In genomic region chr10:93445097-93445960, GRCh38 we compare ENCODE assay signal across 1 cellular context.
A peak's percentile ranks its signal among the peaks of the same experiment; 100 is the strongest.
TF ChIP-seq lines count a peak whose summit lies in the region.

No MANE protein-coding gene starts in this region.

TF ChIP-seq in HEK293, 187 proteins besides CTCF, POLR2A, EP300 and RAD21 (continued from another document):
- peak; percentile 40; the same call in 1 of the 2 replicates for TF ChIP-seq ZNF513 (tag by site-specific recombination; IDR thresholded peaks at IDR 0.05)
- no peak for TF ChIP-seq ZNF677 (tag by site-specific recombination; IDR thresholded peaks at IDR 0.05)
- peak; percentile 29; the same call in 1 of the 2 replicates for TF ChIP-seq ZIC2 (tag by site-specific recombination; IDR thresholded peaks at IDR 0.05)
- peak; percentile 10 for TF ChIP-seq ZBTB26 (tag by site-specific recombination; optimal IDR thresholded peaks at IDR 0.05)
- TF ChIP-seq ZNF114 (tag by site-specific recombination; IDR thresholded peaks at IDR 0.05): no peak
- TF ChIP-seq ZNF701 (tag by site-specific recombination; IDR thresholded peaks at IDR 0.05): no peak
- no peak for TF ChIP-seq ZNF221 (tag by site-specific recombination; IDR thresholded peaks at IDR 0.05; ENCODE audit: borderline replicate concordance)
- no peak for TF ChIP-seq ZFP37 (tag by site-specific recombination; IDR thresholded peaks at IDR 0.05)
- 0 out of 2 replicates have a peak, but pooled peaks have one; percentile 12 for TF ChIP-seq ZNF341 (tag by site-specific recombination; IDR thresholded peaks at IDR 0.05; ENCODE audit: low read depth)
- no peak for TF ChIP-seq ZNF394 (tag by site-specific recombination; IDR thresholded peaks at IDR 0.05; ENCODE audit: borderline replicate concordance)
- TF ChIP-seq PRDM10 (tag by site-specific recombination; IDR thresholded peaks at IDR 0.05): 0 out of 2 replicates have a peak, but pooled peaks have one; percentile 48
- TF ChIP-seq ZBTB48 (tag by site-specific recombination; IDR thresholded peaks at IDR 0.05): peak; percentile 56; the same call in 1 of the 2 replicates
- no peak for TF ChIP-seq RBAK (tag by site-specific recombination; IDR thresholded peaks at IDR 0.05)
- no peak for TF ChIP-seq ZNF140 (tag by site-specific recombination; IDR thresholded peaks at IDR 0.05)
- TF ChIP-seq REST (tag by site-specific recombination; IDR thresholded peaks at IDR 0.05): no peak
- TF ChIP-seq ZNF214 (tag by site-specific recombination; IDR thresholded peaks at IDR 0.05; ENCODE audit: borderline replicate concordance): no peak
- TF ChIP-seq ZNF426 (tag by site-specific recombination; IDR thresholded peaks at IDR 0.05): no peak
- TF ChIP-seq ZNF169 (tag by site-specific recombination; IDR thresholded peaks at IDR 0.05): no peak
- no peak for TF ChIP-seq SP2 (tag by site-specific recombination; IDR thresholded peaks at IDR 0.05)
- TF ChIP-seq SCRT2 (tag by site-specific recombination; IDR thresholded peaks at IDR 0.05): peak; percentile 95
- no peak for TF ChIP-seq MEIS1 (CRISPR knock-in tag; IDR thresholded peaks at IDR 0.05; ENCODE audit: borderline replicate concordance)
- TF ChIP-seq SCRT1 (tag by site-specific recombination; IDR thresholded peaks at IDR 0.05; ENCODE audit: borderline replicate concordance): peak; percentile 74; the same call in 1 of the 2 replicates
- no peak for TF ChIP-seq ZBTB8A (tag by site-specific recombination; IDR thresholded peaks at IDR 0.05)
- no peak for TF ChIP-seq BCL6B (tag by site-specific recombination; IDR thresholded peaks at IDR 0.05)
- TF ChIP-seq ZSCAN5A (tag by site-specific recombination; IDR thresholded peaks at IDR 0.05): no peak
- TF ChIP-seq ZNF223 (tag by site-specific recombination; IDR thresholded peaks at IDR 0.05): no peak
- no peak for TF ChIP-seq ZNF704 (tag by site-specific recombination; IDR thresholded peaks at IDR 0.05)
- TF ChIP-seq ZNF623 (tag by site-specific recombination; IDR thresholded peaks at IDR 0.05): no peak
- no peak for TF ChIP-seq ZNF510 (tag by site-specific recombination; IDR thresholded peaks at IDR 0.05; ENCODE audit: insufficient replicate concordance)
- no peak for TF ChIP-seq ZNF202 (tag by site-specific recombination; IDR thresholded peaks at IDR 0.05; ENCODE audit: borderline replicate concordance)
- no peak for TF ChIP-seq KLF10 (tag by site-specific recombination; IDR thresholded peaks at IDR 0.05)
- no peak for TF ChIP-seq ZNF658 (tag by site-specific recombination; IDR thresholded peaks at IDR 0.05)
- TF ChIP-seq ZSCAN18 (tag by site-specific recombination; IDR thresholded peaks at IDR 0.05): no peak
- no peak for TF ChIP-seq ZNF473 (tag by site-specific recombination; IDR thresholded peaks at IDR 0.05)
- TF ChIP-seq WT1 (tag by site-specific recombination; IDR thresholded peaks at IDR 0.05): no peak
- TF ChIP-seq ZBTB17 (tag by site-specific recombination; IDR thresholded peaks at IDR 0.05): peak; percentile 18; the same call in 1 of the 2 replicates
- no peak for TF ChIP-seq ZNF184 (tag by site-specific recombination; IDR thresholded peaks at IDR 0.05)
